23 cellular contexts compared by ENCODE assay signal in the genomic region with DNA sequence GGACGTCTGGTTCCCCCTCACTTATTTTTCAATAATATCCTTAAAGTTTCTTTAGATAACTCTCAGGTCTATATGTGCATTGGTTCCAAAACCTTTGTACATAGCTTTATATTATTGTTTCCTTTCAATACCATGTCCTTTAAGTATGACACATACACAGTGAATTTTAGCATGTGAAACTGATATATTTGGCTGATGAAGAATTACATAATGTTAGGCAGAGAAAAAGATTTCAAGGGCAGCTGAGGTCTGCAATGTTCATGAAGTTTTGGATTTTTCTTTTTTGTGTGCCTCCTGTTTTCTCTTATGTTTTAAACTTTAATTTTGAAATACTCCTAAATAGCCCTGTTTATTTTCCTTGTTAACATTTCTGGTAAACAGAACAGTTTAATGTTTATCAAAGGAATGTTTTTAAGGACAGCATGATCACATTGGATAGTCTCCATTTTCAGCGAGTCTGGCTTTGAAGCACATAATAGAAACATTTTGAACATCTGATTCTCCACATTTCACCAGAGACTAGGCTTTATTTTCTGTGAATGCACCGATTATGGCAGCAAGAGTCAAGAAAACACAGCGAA. TPM values are rescaled to one million over a fixed set of nuclear protein-coding genes. Genes with fewer than 3 reads are reported as not detected.
A peak's percentile ranks its signal among the peaks of the same experiment; 100 is the strongest.
DNase-seq lines count a peak whose midpoint lies in the region; ATAC-seq, FAIRE-seq and TF ChIP-seq lines count a peak whose summit lies in the region.
"Had no signal": no experiment of that assay in that cellular context is flagged by ENCODE, and none has a peak within 500 bp of the region (broad histone marks: within the 10 kb centered on the region; RNA-seq: fewer than 3 reads in every experiment).

No MANE protein-coding gene starts in this region.

- CTCF ChIA-PET in A549 (lab: Yijun Ruan, JAX), result interaction anchor here (1.2 to 2.8 kb wide), 5 partner anchors 9 to 244 kb away, joined by 3 to 16 read pairs (median 4); no protein-coding TSS in a partner anchor

- H3K4me3 ChIP-seq in A549, result no peak overlapping the region
- no peak overlapping the region for H3K4me3 ChIP-seq in fibroblast of villous mesenchyme (ENCODE audit: low read depth, low read length)
- H3K4me3 ChIP-seq in smooth muscle cell, result no peak overlapping the region
- H3K4me3 ChIP-seq: mucosa of descending colon had no signal

- POLR2A ChIA-PET in A549 (lab: Yijun Ruan, JAX), result no interaction called here

- H3K79me2 ChIP-seq in smooth muscle cell (ENCODE audit: low read depth), result no peaks in the 10 kb centered on the region

- H3K27ac ChIP-seq in A549 (no peak overlapping the region), smooth muscle cell (ENCODE audit: low read depth) (peak overlapping the region; percentile 23)

- no peak for TF ChIP-seq POLR2A in A549 (IDR thresholded peaks at IDR 0.05; ENCODE audit: low read length)

- peak; percentile 93 for FAIRE-seq in A549 (lab: Jason Lieb, UNC)

- H3K27me3 ChIP-seq in smooth muscle cell (ENCODE audit: low read depth), result no peaks in the 10 kb centered on the region

- H3K4me2 ChIP-seq in A549 (no peak overlapping the region), smooth muscle cell (peak overlapping the region; percentile 49)

- ATAC-seq in A549 (no peak), GM19452 (IDR thresholded peaks at IDR 0.05; ENCODE audit: unreplicated experiment) (no peak)
- ATAC-seq: mucosa of descending colon, sciatic nerve had no signal

- WGBS in A549 (ENCODE audit: missing lambda C conversion rate), result 12% methylated on average over 4 of the region's 4 CpGs
- 77% methylated on average over 4 of the region's 4 CpGs for whole genome bisulfite sequencing in smooth muscle cell (ENCODE audit: low lambda C conversion rate)

- peaks cover 33% of the 10 kb centered on the region for H3K9me3 Mint-ChIP-seq in HFFc6

- TF ChIP-seq CTCF in A549 (IDR thresholded peaks at IDR 0.05) (no peak), HFFc6 (IDR thresholded peaks at IDR 0.05) (no peak), fibroblast of villous mesenchyme (IDR thresholded peaks at IDR 0.05; ENCODE audit: insufficient read depth, low read depth, low read length) (no peak), smooth muscle cell (IDR thresholded peaks at IDR 0.05; ENCODE audit: borderline replicate concordance, insufficient read depth, poor library complexity, severe bottlenecking) (no peak)

- H3K9ac ChIP-seq in smooth muscle cell (ENCODE audit: low read depth), result no peak overlapping the region

- peaks cover 72% of the 10 kb centered on the region for H3K4me1 Mint-ChIP-seq in HFFc6 (ENCODE audit: low read depth)
- H3K4me1 Mint-ChIP-seq: brain had no signal

- peaks cover 5% of the 10 kb centered on the region; the same call in 1 of the 2 replicates for H3K27me3 Mint-ChIP-seq in HFFc6 (ENCODE audit: insufficient read depth)
- H3K27me3 Mint-ChIP-seq: activated naive CD8-positive, alpha-beta T cell had no signal

- no peaks in the 10 kb centered on the region for H3F3A ChIP-seq in smooth muscle cell (ENCODE audit: low read depth)

- peaks cover 37% of the 10 kb centered on the region for H3K9me3 ChIP-seq in A549
- H3K9me3 ChIP-seq in smooth muscle cell (replicated peaks; ENCODE audit: low read depth), result no peaks in the 10 kb centered on the region

- H3K4me1 ChIP-seq in A549 (no peaks in the 10 kb centered on the region), smooth muscle cell (ENCODE audit: low read depth) (peaks cover 3% of the 10 kb centered on the region)

- peaks cover 22% of the 10 kb centered on the region for H3K36me3 Mint-ChIP-seq in HFFc6 (ENCODE audit: low read depth)

- H3K27ac Mint-ChIP-seq in HFFc6, result peak overlapping the region; percentile 71
- H3K27ac Mint-ChIP-seq: activated CD4-positive, alpha-beta memory T cell treated with anti-CD3 and anti-CD28 coated beads for 36 hours; activated naive CD8-positive, alpha-beta T cell had no signal

- peak overlapping the region; percentile 28 for H2AFZ ChIP-seq in smooth muscle cell (ENCODE audit: low read depth)

- no peak for TF ChIP-seq RAD21 in A549 (conservative IDR thresholded peaks at IDR 0.05 in 1 of 2, IDR thresholded peaks at IDR 0.05 in 1 of 2)

- peak overlapping the region; percentile 52 for H3K4me3 Mint-ChIP-seq in HFFc6
- H3K4me3 Mint-ChIP-seq: activated CD4-positive, alpha-beta memory T cell treated with anti-CD3 and anti-CD28 coated beads for 36 hours; activated naive CD8-positive, alpha-beta T cell; brain had no signal

- DNase-seq in A549 (ENCODE audit: low read depth in 1 of 2, low spot score in 1 of 2), result no peak
- DNase-seq in HFFc6, result no peak
- peak; percentile 77 for DNase-seq in fibroblast of villous mesenchyme (ENCODE audit: low read depth)
- no peak for DNase-seq in smooth muscle cell (lab: John Stamatoyannopoulos, UW; ENCODE audit: unreplicated experiment)
- no peak for DNase-seq in activated CD8-positive, alpha-beta memory T cell treated with anti-CD3 and anti-CD28 coated beads, Interleukin-2, amount 50 U/mL, for 48 hours
- DNase-seq in SKM-1 (lab: John Stamatoyannopoulos, UW; ENCODE audit: unreplicated experiment), result no peak
- no peak for DNase-seq in putamen (ENCODE audit: low spot score)
- DNase-seq: activated CD4-positive, alpha-beta memory T cell treated with anti-CD3 and anti-CD28 coated beads for 36 hours; activated T-cell treated with anti-CD3 and anti-CD28 coated beads, Interleukin-2, amount 50 U/mL, for 48 hours; dermis blood vessel endothelial cell; erythroblast; hypothalamus; mucosa of descending colon; NCI-H1694; NCI-H226; stimulated activated CD4-positive, alpha-beta T cell treated with anti-CD3 and anti-CD28 coated beads, Interleukin-4, amount 100 ng/mL, for 4 hours; stimulated activated CD8-positive, alpha-beta memory T cell treated with anti-CD3 and anti-CD28 coated beads, Interleukin-4, amount 100 ng/mL, for 48 hours had no signal

- TF ChIP-seq EP300 in A549 (IDR thresholded peaks at IDR 0.05), result no peak

- H3K36me3 ChIP-seq in smooth muscle cell (ENCODE audit: low read depth), result no peaks in the 10 kb centered on the region

- H4K20me1 ChIP-seq in smooth muscle cell (ENCODE audit: low read depth), result no peaks in the 10 kb centered on the region

TF ChIP-seq in A549, 52 proteins besides CTCF, POLR2A, EP300 and RAD21:
- TF ChIP-seq HDAC2 (IDR thresholded peaks at IDR 0.05), result no peak

RNA-seq across cellular contexts. Expression of a gene that starts 32.9 kb away (rescaled TPM):
- 0.04 TPM in 1 of 2 replicates, not detected in the other for polyA plus RNA-seq in A549 (2011; rRNA removed)
- 0.01 TPM in 1 of 2 replicates, not detected in the other for polyA plus RNA-seq in A549 (2012; cell fraction: cytosol; rRNA removed)
- polyA plus RNA-seq in A549 (2012; cell fraction: nucleus; rRNA removed), result not detected in 2 replicates
- polyA plus RNA-seq in A549 (2017; fragmentation: RNase III; extraction: RNeasy Plus Mini Kit Qiagen cat#74134 plus additional on column Dnase treatment), result 0.04 TPM in 1 of 3 replicates, not detected in the others
- not detected in 2 replicates for polyA minus RNA-seq in A549 (2011; rRNA and poly(A)+ RNA removed)
- total RNA-seq in HFFc6 (2021; fragmentation: NEBNext Ultra II Directional; extraction: Animal tissue kit (Norgen Biotek cat#: 25700)), result not detected
- under 0.01 TPM in 1 of 2 replicates, not detected in the other for total RNA-seq in fibroblast of villous mesenchyme
- total RNA-seq in smooth muscle cell, result not detected in 2 replicates
- polyA plus RNA-seq in smooth muscle cell, result not detected in 2 replicates
- total RNA-seq: activated CD4-positive, alpha-beta memory T cell treated with anti-CD3 and anti-CD28 coated beads for 36 hours; dermis blood vessel endothelial cell; HT1080; kidney epithelial cell; mucosa of descending colon; sciatic nerve had no signal
